ENCODE assay signal across 8 cellular contexts in the genomic region with DNA sequence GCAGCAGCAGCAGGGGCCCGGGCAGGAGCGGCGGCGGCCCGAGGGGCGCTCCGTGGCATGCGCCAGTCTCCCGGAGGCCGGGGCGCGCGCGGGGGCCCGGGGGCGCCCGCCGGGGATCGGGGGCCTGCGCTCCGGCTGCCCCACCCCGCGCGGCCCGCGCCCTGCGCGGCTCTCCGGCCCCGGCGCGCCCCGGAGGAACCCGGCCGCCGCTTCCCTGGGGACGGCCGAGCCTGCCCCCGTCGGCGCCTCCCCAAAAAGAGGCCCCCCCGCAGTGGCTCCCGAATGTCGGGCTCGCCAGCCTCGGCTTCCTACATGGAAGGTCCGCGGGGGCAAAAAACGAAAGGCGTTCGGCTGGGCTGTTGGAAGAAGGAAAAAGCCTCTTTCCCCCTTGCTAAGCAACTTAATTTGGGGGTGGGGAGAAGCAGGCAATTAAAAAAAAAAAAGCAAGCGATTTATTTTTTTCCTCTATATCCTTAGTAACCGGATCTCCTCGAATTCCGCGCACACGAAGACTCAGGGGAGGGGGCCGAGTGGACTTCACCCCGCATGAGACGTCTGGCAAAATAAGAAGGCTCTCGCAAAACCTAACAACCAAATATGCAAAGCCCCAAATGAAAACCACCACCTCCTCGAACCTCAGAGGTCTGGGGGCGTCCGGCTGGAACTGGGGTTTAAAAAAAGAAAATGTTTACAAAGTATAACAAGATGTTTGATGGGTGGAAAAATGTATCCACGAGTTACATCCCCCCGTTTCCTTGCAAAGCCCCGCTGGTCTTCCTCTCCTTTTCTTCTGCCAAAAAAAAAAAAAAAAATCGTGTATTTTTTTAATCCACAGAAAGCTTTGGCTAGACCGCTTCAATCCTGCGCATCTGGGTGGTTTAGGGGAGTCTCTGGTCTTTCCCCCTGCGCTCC. TPM values are rescaled to one million over a fixed set of nuclear protein-coding genes. Genes with fewer than 3 reads are reported as not detected.
DNase-seq lines count a peak whose midpoint lies in the region; ATAC-seq, FAIRE-seq and TF ChIP-seq lines count a peak whose summit lies in the region.

A gene with protein sequence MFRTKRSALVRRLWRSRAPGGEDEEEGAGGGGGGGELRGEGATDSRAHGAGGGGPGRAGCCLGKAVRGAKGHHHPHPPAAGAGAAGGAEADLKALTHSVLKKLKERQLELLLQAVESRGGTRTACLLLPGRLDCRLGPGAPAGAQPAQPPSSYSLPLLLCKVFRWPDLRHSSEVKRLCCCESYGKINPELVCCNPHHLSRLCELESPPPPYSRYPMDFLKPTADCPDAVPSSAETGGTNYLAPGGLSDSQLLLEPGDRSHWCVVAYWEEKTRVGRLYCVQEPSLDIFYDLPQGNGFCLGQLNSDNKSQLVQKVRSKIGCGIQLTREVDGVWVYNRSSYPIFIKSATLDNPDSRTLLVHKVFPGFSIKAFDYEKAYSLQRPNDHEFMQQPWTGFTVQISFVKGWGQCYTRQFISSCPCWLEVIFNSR (minus strand): TSS at position 430 of the 912 bp plus-strand sequence. CDS start 541 bp downstream, outside the sequence.

- peak within 1 kb of the TSS; percentile 90 for H3K27ac Mint-ChIP-seq in activated CD4-positive, alpha-beta T cell treated with anti-CD3 and anti-CD28 coated beads, Interleukin-2, amount 10 ng/mL, durations not matched to agents 24 days and 14 days
- H3K27ac Mint-ChIP-seq in natural killer cell: peak within 1 kb of the TSS; percentile 95 to 99

- no peaks in the 10 kb centered on the region for H3K27me3 ChIP-seq in SJCRH30

- peak within 1 kb of the TSS; percentile 67 for H3K4me3 ChIP-seq in SJCRH30

- ATAC-seq in natural killer cell (no peak), HG03565 (IDR thresholded peaks at IDR 0.05; ENCODE audit: unreplicated experiment) (no peak)

- H3K27ac ChIP-seq in SJCRH30 (peak within 1 kb of the TSS; percentile 42; the same call in 1 of the 2 replicates), epithelial cell of prostate (peak within 1 kb of the TSS; percentile 99)

- H3K4me1 ChIP-seq in SJCRH30: peaks cover 19% of the 10 kb centered on the region

- intact Hi-C loops in activated CD4-positive, alpha-beta T cell treated with anti-CD3 and anti-CD28 coated beads, Interleukin-2, amount 10 ng/mL, durations not matched to agents 24 days and 14 days (cut with micrococcal nuclease): loop anchor here (1.0 to 5.0 kb wide), 3 partner anchors 116 to 273 kb away; no protein-coding TSS in a partner anchor
- intact Hi-C loops in natural killer cell (cut with micrococcal nuclease): loop anchor here (1.0 kb wide), 2 partner anchors 9 to 136 kb away; no protein-coding TSS in a partner anchor

- no peaks in the 10 kb centered on the region for H3K9me3 Mint-ChIP-seq in activated CD4-positive, alpha-beta T cell treated with anti-CD3 and anti-CD28 coated beads, Interleukin-2, amount 10 ng/mL, durations not matched to agents 24 days and 14 days
- no peaks in the 10 kb centered on the region for H3K9me3 Mint-ChIP-seq in natural killer cell

- H3K36me3 ChIP-seq in SJCRH30: no peaks in the 10 kb centered on the region

- DNase-seq in activated CD4-positive, alpha-beta T cell treated with anti-CD3 and anti-CD28 coated beads, Interleukin-2, amount 10 ng/mL, durations not matched to agents 24 days and 14 days: peak; percentile 75
- DNase-seq in activated CD4-positive, alpha-beta T cell treated with anti-CD3 and anti-CD28 coated beads, Interleukin-2, amount 50 U/mL, for 1 hour: no peak
- peak; percentile 25 to 27 for DNase-seq in SJCRH30
- no peak for DNase-seq in epithelial cell of prostate (ENCODE audit: low read depth, low spot score)
- DNase-seq in natural killer cell: no peak
- no peak for DNase-seq in NCI-H2196 (lab: John Stamatoyannopoulos, UW; ENCODE audit: unreplicated experiment)
- DNase-seq in D721Med (ENCODE audit: insufficient read length, low spot score): no peak

- H3K36me3 Mint-ChIP-seq in activated CD4-positive, alpha-beta T cell treated with anti-CD3 and anti-CD28 coated beads, Interleukin-2, amount 10 ng/mL, durations not matched to agents 24 days and 14 days (ENCODE audit: low read depth): peaks cover 32% of the 10 kb centered on the region
- peaks cover 20% of the 10 kb centered on the region for H3K36me3 Mint-ChIP-seq in natural killer cell

- peak within 1 kb of the TSS; percentile 94 for H3K4me3 Mint-ChIP-seq in activated CD4-positive, alpha-beta T cell treated with anti-CD3 and anti-CD28 coated beads, Interleukin-2, amount 10 ng/mL, durations not matched to agents 24 days and 14 days
- peak within 1 kb of the TSS; percentile 100 for H3K4me3 Mint-ChIP-seq in natural killer cell

- no peaks in the 10 kb centered on the region for H3K9me3 ChIP-seq in SJCRH30 (replicated peaks)

- FAIRE-seq in D721Med (lab: Jason Lieb, UNC): no peak

- TF ChIP-seq CTCF in natural killer cell (IDR thresholded peaks at IDR 0.05) (no peak), D721Med (IDR thresholded peaks at IDR 0.05; ENCODE audit: insufficient read depth, missing control alignments) (no peak)

- no peaks in the 10 kb centered on the region for H3K27me3 Mint-ChIP-seq in activated CD4-positive, alpha-beta T cell treated with anti-CD3 and anti-CD28 coated beads, Interleukin-2, amount 10 ng/mL, durations not matched to agents 24 days and 14 days
- no peaks in the 10 kb centered on the region for H3K27me3 Mint-ChIP-seq in natural killer cell (ENCODE audit: low read depth in 2 of 2)

- H3K4me1 Mint-ChIP-seq in activated CD4-positive, alpha-beta T cell treated with anti-CD3 and anti-CD28 coated beads, Interleukin-2, amount 10 ng/mL, durations not matched to agents 24 days and 14 days: peaks cover 39% of the 10 kb centered on the region
- H3K4me1 Mint-ChIP-seq in natural killer cell: peaks cover 43 to 46% of the 10 kb centered on the region in 2 donors

RNA-seq across cellular contexts. Expression of the gene that starts here (rescaled TPM):
- 21.8 and 22.4 TPM in 2 replicates for total RNA-seq in activated CD4-positive, alpha-beta T cell treated with anti-CD3 and anti-CD28 coated beads, Interleukin-2, amount 10 ng/mL, durations not matched to agents 24 days and 14 days
- 3.0 and 3.2 TPM in 2 replicates for total RNA-seq in SJCRH30 (2014; rRNA removed; shearing (Covaris generic))
- 100 to 1,000 TPM; 127 to 204 (median 182) TPM for total RNA-seq in natural killer cell

Comparison
In these comparisons a context has a peak if more than half of its experiments do, and no peak if none do; other contexts are left out.
1. DNase-seq: peak in activated CD4-positive, alpha-beta T cell treated with anti-CD3 and anti-CD28 coated beads, Interleukin-2, amount 10 ng/mL, durations not matched to agents 24 days and 14 days (single experiment) and SJCRH30 (2 of 2); none in activated CD4-positive, alpha-beta T cell treated with anti-CD3 and anti-CD28 coated beads, Interleukin-2, amount 50 U/mL, for 1 hour (single experiment), epithelial cell of prostate (single experiment), natural killer cell (single experiment), NCI-H2196 (single experiment) and D721Med (single experiment).